ENCODE assay signal across 8 cellular contexts in genomic region chr9:36401179-36401740, GRCh38. TPM values are rescaled to one million over a fixed set of nuclear protein-coding genes. Genes with fewer than 3 reads are reported as not detected.
DNase-seq lines count a peak whose midpoint lies in the region; ATAC-seq, FAIRE-seq and TF ChIP-seq lines count a peak whose summit lies in the region.

No MANE protein-coding gene starts in this region.

- TF ChIP-seq CTCF in GM20000 (IDR thresholded peaks at IDR 0.05; ENCODE audit: extremely low read depth, missing control alignments) (no peak), bronchial epithelial cell (IDR thresholded peaks at IDR 0.05; ENCODE audit: insufficient read depth, low read length, severe bottlenecking) (no peak)

- no peak for FAIRE-seq in bronchial epithelial cell (lab: Jason Lieb, UNC)

- peak; percentile 48 for ATAC-seq in HG03520 (IDR thresholded peaks at IDR 0.05; ENCODE audit: unreplicated experiment)

- DNase-seq in DMS79 treated with DMSO at 0.1 percent for 48 hours (lab: John Stamatoyannopoulos, UW) = peak; percentile 89
- no peak for DNase-seq in DMS79 (lab: John Stamatoyannopoulos, UW)
- DNase-seq in GM20000 (ENCODE audit: low spot score) = peak; percentile 94
- DNase-seq in bronchial epithelial cell (ENCODE audit: low read depth) = peak; percentile 45
- peak; percentile 76 for DNase-seq in inferior parietal cortex (ENCODE audit: extremely low spot score)
- peak; percentile 39 for DNase-seq in smooth muscle cell of the brain vasculature (ENCODE audit: low read depth, low spot score)

- peak overlapping the region; percentile 71 for H3K4me3 ChIP-seq in bronchial epithelial cell (ENCODE audit: low read depth, low read length)

- H3K27me3 ChIP-seq in bronchial epithelial cell (ENCODE audit: control insufficient read depth, insufficient read depth, low read length) = no peaks in the 10 kb centered on the region

- no peaks in the 10 kb centered on the region for H3K36me3 ChIP-seq in bronchial epithelial cell (ENCODE audit: control insufficient read depth, insufficient read depth, low read length)

TF ChIP-seq in PFSK-1, 5 proteins besides CTCF, POLR2A, EP300 and RAD21:
- no peak; the same call in 1 of the 2 replicates for TF ChIP-seq SIN3A (IDR thresholded peaks at IDR 0.05; ENCODE audit: borderline replicate concordance, insufficient read depth, low read length)
- no peak for TF ChIP-seq REST (IDR thresholded peaks at IDR 0.05; ENCODE audit: insufficient read depth in 1 of 2, low read depth in 2 of 2, low read length in 2 of 2)
- no peak for TF ChIP-seq POLR2AphosphoS5 (IDR thresholded peaks at IDR 0.05; ENCODE audit: low read depth, low read length)
- TF ChIP-seq TAF1 (IDR thresholded peaks at IDR 0.05; ENCODE audit: borderline replicate concordance, insufficient read depth, low read length) = peak; percentile 24; the same call in 1 of the 2 replicates
- TF ChIP-seq FOXP2 (optimal IDR thresholded peaks at IDR 0.05; ENCODE audit: borderline replicate concordance, extremely low read depth, extremely low read length, insufficient read depth) = no peak

RNA-seq across cellular contexts. Expression of gene RNF38, which starts 1.2 kb away (rescaled TPM):
- 6.7 TPM for polyA plus RNA-seq in PFSK-1 (2012; ENCODE audit: insufficient read length, low read depth)
- 5.4 and 5.5 TPM in 2 replicates for total RNA-seq in bronchial epithelial cell
